ENCODE assay signal across 1 cellular context in the genomic region with DNA sequence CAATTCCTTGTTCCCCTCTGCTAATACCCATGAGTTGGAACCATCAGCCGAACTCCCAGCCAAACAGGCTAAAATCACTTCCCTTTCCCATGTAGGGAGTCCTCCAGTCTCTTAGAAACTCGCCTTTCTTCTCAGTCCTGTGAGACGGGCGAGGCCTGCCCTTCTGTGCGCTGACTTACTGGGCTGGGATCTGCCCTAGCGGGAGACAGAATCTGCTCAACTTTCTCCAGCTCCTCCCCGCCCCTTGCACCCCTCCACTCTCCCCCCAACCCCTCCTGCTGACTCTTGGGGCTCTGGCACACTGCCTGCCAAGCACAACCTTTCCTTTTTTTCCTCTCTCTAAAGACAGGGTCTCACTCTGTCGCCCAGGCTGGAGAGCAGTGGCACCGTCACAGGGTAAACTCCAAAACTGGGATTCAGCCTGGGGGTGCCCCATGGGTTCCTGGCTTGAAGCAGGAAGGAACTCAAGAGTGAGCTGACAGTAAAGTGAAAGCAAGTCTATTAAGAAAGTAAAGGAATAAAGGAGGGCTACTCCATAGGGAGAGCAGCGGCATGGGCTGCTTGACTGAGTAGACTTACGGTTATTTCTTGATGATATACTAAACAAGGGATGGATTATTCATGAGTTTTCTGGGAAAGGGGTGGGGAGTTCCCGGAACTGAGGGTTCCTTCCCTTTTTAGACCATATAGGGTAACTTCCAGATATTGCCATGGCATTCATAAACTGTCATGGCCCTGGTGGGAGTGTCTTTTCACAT.
TF ChIP-seq lines count a peak whose summit lies in the region.

No MANE protein-coding gene starts in this region.

TF ChIP-seq in K562, 482 proteins besides CTCF, POLR2A, EP300 and RAD21 (continued from another document and continues in another):
- TF ChIP-seq, protein P1, sequence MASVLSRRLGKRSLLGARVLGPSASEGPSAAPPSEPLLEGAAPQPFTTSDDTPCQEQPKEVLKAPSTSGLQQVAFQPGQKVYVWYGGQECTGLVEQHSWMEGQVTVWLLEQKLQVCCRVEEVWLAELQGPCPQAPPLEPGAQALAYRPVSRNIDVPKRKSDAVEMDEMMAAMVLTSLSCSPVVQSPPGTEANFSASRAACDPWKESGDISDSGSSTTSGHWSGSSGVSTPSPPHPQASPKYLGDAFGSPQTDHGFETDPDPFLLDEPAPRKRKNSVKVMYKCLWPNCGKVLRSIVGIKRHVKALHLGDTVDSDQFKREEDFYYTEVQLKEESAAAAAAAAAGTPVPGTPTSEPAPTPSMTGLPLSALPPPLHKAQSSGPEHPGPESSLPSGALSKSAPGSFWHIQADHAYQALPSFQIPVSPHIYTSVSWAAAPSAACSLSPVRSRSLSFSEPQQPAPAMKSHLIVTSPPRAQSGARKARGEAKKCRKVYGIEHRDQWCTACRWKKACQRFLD (CRISPR knock-in tag; IDR thresholded peaks at IDR 0.05): no peak
- TF ChIP-seq, protein P2, sequence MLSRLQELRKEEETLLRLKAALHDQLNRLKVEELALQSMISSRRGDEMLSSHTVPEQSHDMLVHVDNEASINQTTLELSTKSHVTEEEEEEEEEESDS (CRISPR knock-in tag; IDR thresholded peaks at IDR 0.05): peak; percentile 78
- TF ChIP-seq TOE1 (IDR thresholded peaks at IDR 0.05; ENCODE audit: borderline replicate concordance): no peak
- TF ChIP-seq TOE1 (CRISPR knock-in tag; IDR thresholded peaks at IDR 0.05; ENCODE audit: borderline replicate concordance, low read depth): no peak
- peak; percentile 97 for TF ChIP-seq POLR2AphosphoS5 (IDR thresholded peaks at IDR 0.05; ENCODE audit: control insufficient read depth, insufficient read depth, low read depth, low read length)
- TF ChIP-seq CC2D1A (IDR thresholded peaks at IDR 0.05): no peak
- peak; percentile 58; the same call in 1 of the 2 replicates for TF ChIP-seq HNRNPL (IDR thresholded peaks at IDR 0.05; ENCODE audit: low read depth, low read length)
- no peak for TF ChIP-seq ZNF134 (CRISPR knock-in tag; conservative IDR thresholded peaks at IDR 0.05)
- no peak for TF ChIP-seq PHF20 (IDR thresholded peaks at IDR 0.05; ENCODE audit: partially characterized antibody)
- TF ChIP-seq SMAD4 (CRISPR knock-in tag; conservative IDR thresholded peaks at IDR 0.05): no peak
- TF ChIP-seq SMAD3 (CRISPR knock-in tag; conservative IDR thresholded peaks at IDR 0.05): no peak; the same call in 1 of the 2 replicates
- TF ChIP-seq RBM22 (IDR thresholded peaks at IDR 0.05; ENCODE audit: low read depth, low read length, poor library complexity, severe bottlenecking): no peak
- no peak for TF ChIP-seq TRIM28 (IDR thresholded peaks at IDR 0.05)
- no peak for TF ChIP-seq THRAP3 (IDR thresholded peaks at IDR 0.05; ENCODE audit: borderline replicate concordance)
- no peak for TF ChIP-seq ZNF41 (CRISPR knock-in tag; conservative IDR thresholded peaks at IDR 0.05)
- TF ChIP-seq, protein P3, sequence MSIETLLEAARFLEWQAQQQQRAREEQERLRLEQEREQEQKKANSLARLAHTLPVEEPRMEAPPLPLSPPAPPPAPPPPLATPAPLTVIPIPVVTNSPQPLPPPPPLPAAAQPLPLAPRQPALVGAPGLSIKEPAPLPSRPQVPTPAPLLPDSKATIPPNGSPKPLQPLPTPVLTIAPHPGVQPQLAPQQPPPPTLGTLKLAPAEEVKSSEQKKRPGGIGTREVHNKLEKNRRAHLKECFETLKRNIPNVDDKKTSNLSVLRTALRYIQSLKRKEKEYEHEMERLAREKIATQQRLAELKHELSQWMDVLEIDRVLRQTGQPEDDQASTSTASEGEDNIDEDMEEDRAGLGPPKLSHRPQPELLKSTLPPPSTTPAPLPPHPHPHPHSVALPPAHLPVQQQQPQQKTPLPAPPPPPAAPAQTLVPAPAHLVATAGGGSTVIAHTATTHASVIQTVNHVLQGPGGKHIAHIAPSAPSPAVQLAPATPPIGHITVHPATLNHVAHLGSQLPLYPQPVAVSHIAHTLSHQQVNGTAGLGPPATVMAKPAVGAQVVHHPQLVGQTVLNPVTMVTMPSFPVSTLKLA (conservative IDR thresholded peaks at IDR 0.05): peak in 1 of 2 experiments; percentile 35; a peak in 2 of 4 replicates
- TF ChIP-seq, protein P4, sequence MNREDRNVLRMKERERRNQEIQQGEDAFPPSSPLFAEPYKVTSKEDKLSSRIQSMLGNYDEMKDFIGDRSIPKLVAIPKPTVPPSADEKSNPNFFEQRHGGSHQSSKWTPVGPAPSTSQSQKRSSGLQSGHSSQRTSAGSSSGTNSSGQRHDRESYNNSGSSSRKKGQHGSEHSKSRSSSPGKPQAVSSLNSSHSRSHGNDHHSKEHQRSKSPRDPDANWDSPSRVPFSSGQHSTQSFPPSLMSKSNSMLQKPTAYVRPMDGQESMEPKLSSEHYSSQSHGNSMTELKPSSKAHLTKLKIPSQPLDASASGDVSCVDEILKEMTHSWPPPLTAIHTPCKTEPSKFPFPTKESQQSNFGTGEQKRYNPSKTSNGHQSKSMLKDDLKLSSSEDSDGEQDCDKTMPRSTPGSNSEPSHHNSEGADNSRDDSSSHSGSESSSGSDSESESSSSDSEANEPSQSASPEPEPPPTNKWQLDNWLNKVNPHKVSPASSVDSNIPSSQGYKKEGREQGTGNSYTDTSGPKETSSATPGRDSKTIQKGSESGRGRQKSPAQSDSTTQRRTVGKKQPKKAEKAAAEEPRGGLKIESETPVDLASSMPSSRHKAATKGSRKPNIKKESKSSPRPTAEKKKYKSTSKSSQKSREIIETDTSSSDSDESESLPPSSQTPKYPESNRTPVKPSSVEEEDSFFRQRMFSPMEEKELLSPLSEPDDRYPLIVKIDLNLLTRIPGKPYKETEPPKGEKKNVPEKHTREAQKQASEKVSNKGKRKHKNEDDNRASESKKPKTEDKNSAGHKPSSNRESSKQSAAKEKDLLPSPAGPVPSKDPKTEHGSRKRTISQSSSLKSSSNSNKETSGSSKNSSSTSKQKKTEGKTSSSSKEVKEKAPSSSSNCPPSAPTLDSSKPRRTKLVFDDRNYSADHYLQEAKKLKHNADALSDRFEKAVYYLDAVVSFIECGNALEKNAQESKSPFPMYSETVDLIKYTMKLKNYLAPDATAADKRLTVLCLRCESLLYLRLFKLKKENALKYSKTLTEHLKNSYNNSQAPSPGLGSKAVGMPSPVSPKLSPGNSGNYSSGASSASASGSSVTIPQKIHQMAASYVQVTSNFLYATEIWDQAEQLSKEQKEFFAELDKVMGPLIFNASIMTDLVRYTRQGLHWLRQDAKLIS (CRISPR knock-in tag; IDR thresholded peaks at IDR 0.05): no peak
- TF ChIP-seq PHF8 (IDR thresholded peaks at IDR 0.05; ENCODE audit: borderline replicate concordance, low read length): peak; percentile 55
- TF ChIP-seq, protein P5, sequence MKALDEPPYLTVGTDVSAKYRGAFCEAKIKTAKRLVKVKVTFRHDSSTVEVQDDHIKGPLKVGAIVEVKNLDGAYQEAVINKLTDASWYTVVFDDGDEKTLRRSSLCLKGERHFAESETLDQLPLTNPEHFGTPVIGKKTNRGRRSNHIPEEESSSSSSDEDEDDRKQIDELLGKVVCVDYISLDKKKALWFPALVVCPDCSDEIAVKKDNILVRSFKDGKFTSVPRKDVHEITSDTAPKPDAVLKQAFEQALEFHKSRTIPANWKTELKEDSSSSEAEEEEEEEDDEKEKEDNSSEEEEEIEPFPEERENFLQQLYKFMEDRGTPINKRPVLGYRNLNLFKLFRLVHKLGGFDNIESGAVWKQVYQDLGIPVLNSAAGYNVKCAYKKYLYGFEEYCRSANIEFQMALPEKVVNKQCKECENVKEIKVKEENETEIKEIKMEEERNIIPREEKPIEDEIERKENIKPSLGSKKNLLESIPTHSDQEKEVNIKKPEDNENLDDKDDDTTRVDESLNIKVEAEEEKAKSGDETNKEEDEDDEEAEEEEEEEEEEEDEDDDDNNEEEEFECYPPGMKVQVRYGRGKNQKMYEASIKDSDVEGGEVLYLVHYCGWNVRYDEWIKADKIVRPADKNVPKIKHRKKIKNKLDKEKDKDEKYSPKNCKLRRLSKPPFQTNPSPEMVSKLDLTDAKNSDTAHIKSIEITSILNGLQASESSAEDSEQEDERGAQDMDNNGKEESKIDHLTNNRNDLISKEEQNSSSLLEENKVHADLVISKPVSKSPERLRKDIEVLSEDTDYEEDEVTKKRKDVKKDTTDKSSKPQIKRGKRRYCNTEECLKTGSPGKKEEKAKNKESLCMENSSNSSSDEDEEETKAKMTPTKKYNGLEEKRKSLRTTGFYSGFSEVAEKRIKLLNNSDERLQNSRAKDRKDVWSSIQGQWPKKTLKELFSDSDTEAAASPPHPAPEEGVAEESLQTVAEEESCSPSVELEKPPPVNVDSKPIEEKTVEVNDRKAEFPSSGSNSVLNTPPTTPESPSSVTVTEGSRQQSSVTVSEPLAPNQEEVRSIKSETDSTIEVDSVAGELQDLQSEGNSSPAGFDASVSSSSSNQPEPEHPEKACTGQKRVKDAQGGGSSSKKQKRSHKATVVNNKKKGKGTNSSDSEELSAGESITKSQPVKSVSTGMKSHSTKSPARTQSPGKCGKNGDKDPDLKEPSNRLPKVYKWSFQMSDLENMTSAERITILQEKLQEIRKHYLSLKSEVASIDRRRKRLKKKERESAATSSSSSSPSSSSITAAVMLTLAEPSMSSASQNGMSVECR (CRISPR knock-in tag; IDR thresholded peaks at IDR 0.05): no peak
- TF ChIP-seq, protein P6, sequence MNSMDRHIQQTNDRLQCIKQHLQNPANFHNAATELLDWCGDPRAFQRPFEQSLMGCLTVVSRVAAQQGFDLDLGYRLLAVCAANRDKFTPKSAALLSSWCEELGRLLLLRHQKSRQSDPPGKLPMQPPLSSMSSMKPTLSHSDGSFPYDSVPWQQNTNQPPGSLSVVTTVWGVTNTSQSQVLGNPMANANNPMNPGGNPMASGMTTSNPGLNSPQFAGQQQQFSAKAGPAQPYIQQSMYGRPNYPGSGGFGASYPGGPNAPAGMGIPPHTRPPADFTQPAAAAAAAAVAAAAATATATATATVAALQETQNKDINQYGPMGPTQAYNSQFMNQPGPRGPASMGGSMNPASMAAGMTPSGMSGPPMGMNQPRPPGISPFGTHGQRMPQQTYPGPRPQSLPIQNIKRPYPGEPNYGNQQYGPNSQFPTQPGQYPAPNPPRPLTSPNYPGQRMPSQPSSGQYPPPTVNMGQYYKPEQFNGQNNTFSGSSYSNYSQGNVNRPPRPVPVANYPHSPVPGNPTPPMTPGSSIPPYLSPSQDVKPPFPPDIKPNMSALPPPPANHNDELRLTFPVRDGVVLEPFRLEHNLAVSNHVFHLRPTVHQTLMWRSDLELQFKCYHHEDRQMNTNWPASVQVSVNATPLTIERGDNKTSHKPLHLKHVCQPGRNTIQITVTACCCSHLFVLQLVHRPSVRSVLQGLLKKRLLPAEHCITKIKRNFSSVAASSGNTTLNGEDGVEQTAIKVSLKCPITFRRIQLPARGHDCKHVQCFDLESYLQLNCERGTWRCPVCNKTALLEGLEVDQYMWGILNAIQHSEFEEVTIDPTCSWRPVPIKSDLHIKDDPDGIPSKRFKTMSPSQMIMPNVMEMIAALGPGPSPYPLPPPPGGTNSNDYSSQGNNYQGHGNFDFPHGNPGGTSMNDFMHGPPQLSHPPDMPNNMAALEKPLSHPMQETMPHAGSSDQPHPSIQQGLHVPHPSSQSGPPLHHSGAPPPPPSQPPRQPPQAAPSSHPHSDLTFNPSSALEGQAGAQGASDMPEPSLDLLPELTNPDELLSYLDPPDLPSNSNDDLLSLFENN (IDR thresholded peaks at IDR 0.05; ENCODE audit: low read depth in 2 of 2, low read length in 2 of 2): peak in 1 of 2 experiments; percentile 77; a peak in 1 of 4 replicates
- TF ChIP-seq PML (IDR thresholded peaks at IDR 0.05; ENCODE audit: low read length): peak; percentile 96
- TF ChIP-seq, protein P7, sequence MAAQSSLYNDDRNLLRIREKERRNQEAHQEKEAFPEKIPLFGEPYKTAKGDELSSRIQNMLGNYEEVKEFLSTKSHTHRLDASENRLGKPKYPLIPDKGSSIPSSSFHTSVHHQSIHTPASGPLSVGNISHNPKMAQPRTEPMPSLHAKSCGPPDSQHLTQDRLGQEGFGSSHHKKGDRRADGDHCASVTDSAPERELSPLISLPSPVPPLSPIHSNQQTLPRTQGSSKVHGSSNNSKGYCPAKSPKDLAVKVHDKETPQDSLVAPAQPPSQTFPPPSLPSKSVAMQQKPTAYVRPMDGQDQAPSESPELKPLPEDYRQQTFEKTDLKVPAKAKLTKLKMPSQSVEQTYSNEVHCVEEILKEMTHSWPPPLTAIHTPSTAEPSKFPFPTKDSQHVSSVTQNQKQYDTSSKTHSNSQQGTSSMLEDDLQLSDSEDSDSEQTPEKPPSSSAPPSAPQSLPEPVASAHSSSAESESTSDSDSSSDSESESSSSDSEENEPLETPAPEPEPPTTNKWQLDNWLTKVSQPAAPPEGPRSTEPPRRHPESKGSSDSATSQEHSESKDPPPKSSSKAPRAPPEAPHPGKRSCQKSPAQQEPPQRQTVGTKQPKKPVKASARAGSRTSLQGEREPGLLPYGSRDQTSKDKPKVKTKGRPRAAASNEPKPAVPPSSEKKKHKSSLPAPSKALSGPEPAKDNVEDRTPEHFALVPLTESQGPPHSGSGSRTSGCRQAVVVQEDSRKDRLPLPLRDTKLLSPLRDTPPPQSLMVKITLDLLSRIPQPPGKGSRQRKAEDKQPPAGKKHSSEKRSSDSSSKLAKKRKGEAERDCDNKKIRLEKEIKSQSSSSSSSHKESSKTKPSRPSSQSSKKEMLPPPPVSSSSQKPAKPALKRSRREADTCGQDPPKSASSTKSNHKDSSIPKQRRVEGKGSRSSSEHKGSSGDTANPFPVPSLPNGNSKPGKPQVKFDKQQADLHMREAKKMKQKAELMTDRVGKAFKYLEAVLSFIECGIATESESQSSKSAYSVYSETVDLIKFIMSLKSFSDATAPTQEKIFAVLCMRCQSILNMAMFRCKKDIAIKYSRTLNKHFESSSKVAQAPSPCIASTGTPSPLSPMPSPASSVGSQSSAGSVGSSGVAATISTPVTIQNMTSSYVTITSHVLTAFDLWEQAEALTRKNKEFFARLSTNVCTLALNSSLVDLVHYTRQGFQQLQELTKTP (IDR thresholded peaks at IDR 0.05; ENCODE audit: low read depth in 1 of 2, partially characterized antibody in 2 of 2): no peak
- peak; percentile 94 for TF ChIP-seq ZC3H8 (IDR thresholded peaks at IDR 0.05)
- peak; percentile 80 for TF ChIP-seq KDM5B (IDR thresholded peaks at IDR 0.05; ENCODE audit: insufficient replicate concordance, low read depth, low read length)
- TF ChIP-seq, protein P8, sequence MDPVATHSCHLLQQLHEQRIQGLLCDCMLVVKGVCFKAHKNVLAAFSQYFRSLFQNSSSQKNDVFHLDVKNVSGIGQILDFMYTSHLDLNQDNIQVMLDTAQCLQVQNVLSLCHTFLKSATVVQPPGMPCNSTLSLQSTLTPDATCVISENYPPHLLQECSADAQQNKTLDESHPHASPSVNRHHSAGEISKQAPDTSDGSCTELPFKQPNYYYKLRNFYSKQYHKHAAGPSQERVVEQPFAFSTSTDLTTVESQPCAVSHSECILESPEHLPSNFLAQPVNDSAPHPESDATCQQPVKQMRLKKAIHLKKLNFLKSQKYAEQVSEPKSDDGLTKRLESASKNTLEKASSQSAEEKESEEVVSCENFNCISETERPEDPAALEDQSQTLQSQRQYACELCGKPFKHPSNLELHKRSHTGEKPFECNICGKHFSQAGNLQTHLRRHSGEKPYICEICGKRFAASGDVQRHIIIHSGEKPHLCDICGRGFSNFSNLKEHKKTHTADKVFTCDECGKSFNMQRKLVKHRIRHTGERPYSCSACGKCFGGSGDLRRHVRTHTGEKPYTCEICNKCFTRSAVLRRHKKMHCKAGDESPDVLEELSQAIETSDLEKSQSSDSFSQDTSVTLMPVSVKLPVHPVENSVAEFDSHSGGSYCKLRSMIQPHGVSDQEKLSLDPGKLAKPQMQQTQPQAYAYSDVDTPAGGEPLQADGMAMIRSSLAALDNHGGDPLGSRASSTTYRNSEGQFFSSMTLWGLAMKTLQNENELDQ (CRISPR knock-in tag; IDR thresholded peaks at IDR 0.05; ENCODE audit: borderline replicate concordance): no peak
- TF ChIP-seq MBD2 (IDR thresholded peaks at IDR 0.05; ENCODE audit: borderline replicate concordance, low read depth): peak; percentile 44; the same call in 1 of the 2 replicates
- no peak for TF ChIP-seq STAT5B (CRISPR knock-in tag; IDR thresholded peaks at IDR 0.05)
- TF ChIP-seq ZZZ3 (IDR thresholded peaks at IDR 0.05): no peak
- TF ChIP-seq ZNF830 (CRISPR knock-in tag; IDR thresholded peaks at IDR 0.05): no peak
- TF ChIP-seq IFI16 (CRISPR knock-in tag; IDR thresholded peaks at IDR 0.05): no peak
- TF ChIP-seq CREBBP (IDR thresholded peaks at IDR 0.05; ENCODE audit: low read depth, low read length): no peak
